In the genomic region with DNA sequence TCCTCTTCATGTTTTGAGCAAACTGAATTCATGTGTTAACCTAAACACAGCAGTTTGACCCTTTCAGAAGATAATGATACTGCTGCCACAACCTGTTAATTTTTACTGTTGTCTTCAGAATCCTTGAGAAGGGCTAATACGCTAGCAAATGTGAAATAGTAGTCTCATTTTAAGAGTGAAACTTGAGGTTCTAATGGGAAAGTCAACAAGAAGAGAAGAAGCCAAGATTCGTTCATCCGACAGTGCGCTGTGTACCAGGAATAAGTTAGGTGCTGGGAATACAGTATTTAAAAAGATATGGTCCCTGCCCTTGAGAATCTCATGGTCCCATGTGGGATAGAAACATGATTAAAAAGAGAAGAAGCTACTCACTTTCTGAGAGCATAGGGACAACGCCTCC, we compare ENCODE assay signal across 21 cellular contexts.
"Had no signal": no experiment of that assay in that cellular context is flagged by ENCODE, and none has a peak within 500 bp of the region (broad histone marks: within the 10 kb centered on the region; RNA-seq: fewer than 3 reads in every experiment).

No MANE protein-coding gene starts in this region.

- H3K27me3 Mint-ChIP-seq: dendritic cell treated with granulocyte-macrophage colony-stimulating factor and Interleukin-4, amounts not matched to agents 40 ng/mL and 50 ng/mL, for 4 days had no signal

- DNase-seq: activated CD4-positive, alpha-beta T cell treated with anti-CD3 and anti-CD28 coated beads for 48 hours; activated CD4-positive, CD25-positive, alpha-beta regulatory T cell; activated CD8-positive, alpha-beta T cell treated with anti-CD3 and anti-CD28 coated beads for 36 hours; activated naive CD4-positive, alpha-beta T cell treated with anti-CD3 and anti-CD28 coated beads, Interleukin-2, amount 10 ng/mL, durations not matched to agents 7 days and 5 days; activated T-cell treated with anti-CD3 and anti-CD28 coated beads, Interleukin-2, amount 50 U/mL, for 4 hours; effector CD8-positive, alpha-beta T cell; natural killer cell; posterior cingulate gyrus; retina; stimulated activated CD4-positive, alpha-beta T cell treated with anti-CD3 and anti-CD28 coated beads, Interleukin-1b, Interleukin-23, amount 100 ng/mL, for 48 hours; stimulated activated CD8-positive, alpha-beta memory T cell treated with anti-CD3 and anti-CD28 coated beads, Interleukin-4, amount 100 ng/mL, for 48 hours; stimulated activated naive CD4-positive, alpha-beta T cell treated with Interleukin-2 at 50 U/mL for 16 hours; T-helper 1 cell; T-helper 9 cell; tibial artery; uterus had no signal

- H3K9me3 Mint-ChIP-seq: activated CD8-positive, alpha-beta T cell treated with anti-CD3 and anti-CD28 coated beads for 36 hours; activated naive CD4-positive, alpha-beta T cell treated with anti-CD3 and anti-CD28 coated beads, Interleukin-2, amount 10 ng/mL, durations not matched to agents 7 days and 5 days; activated T-cell treated with anti-CD3 and anti-CD28 coated beads, Interleukin-2, amount 50 U/mL, for 4 hours had no signal

- H3K27ac Mint-ChIP-seq: activated CD8-positive, alpha-beta T cell treated with anti-CD3 and anti-CD28 coated beads for 36 hours; activated naive CD4-positive, alpha-beta T cell treated with anti-CD3 and anti-CD28 coated beads, Interleukin-2, amount 10 ng/mL, durations not matched to agents 7 days and 5 days; dendritic cell treated with granulocyte-macrophage colony-stimulating factor and Interleukin-4, amounts not matched to agents 40 ng/mL and 50 ng/mL, for 4 days; natural killer cell had no signal

- H3K4me1 Mint-ChIP-seq: natural killer cell had no signal

- H3K4me3 ChIP-seq: ascending aorta, esophagus muscularis mucosa, hepatocyte, lung, tibial artery, uterus had no signal

- H3K4me3 Mint-ChIP-seq: activated CD8-positive, alpha-beta T cell treated with anti-CD3 and anti-CD28 coated beads for 36 hours; activated naive CD4-positive, alpha-beta T cell treated with anti-CD3 and anti-CD28 coated beads, Interleukin-2, amount 10 ng/mL, durations not matched to agents 7 days and 5 days; activated T-cell treated with anti-CD3 and anti-CD28 coated beads, Interleukin-2, amount 50 U/mL, for 4 hours; dendritic cell treated with granulocyte-macrophage colony-stimulating factor and Interleukin-4, amounts not matched to agents 40 ng/mL and 50 ng/mL, for 4 days; natural killer cell had no signal

- H3K36me3 Mint-ChIP-seq: activated naive CD4-positive, alpha-beta T cell treated with anti-CD3 and anti-CD28 coated beads, Interleukin-2, amount 10 ng/mL, durations not matched to agents 7 days and 5 days; natural killer cell had no signal

- ATAC-seq: activated CD8-positive, alpha-beta T cell treated with anti-CD3 and anti-CD28 coated beads for 36 hours; activated T-cell treated with anti-CD3 and anti-CD28 coated beads, Interleukin-2, amount 50 U/mL, for 4 hours; natural killer cell had no signal

- H3K9me3 ChIP-seq: ascending aorta, esophagus muscularis mucosa, tibial artery, uterus had no signal

- H3K27ac ChIP-seq: ascending aorta, esophagus muscularis mucosa, hepatocyte, tibial artery, uterus had no signal

- H3K36me3 ChIP-seq: ascending aorta, tibial artery, uterus had no signal

- H3K4me1 ChIP-seq: uterus had no signal

- H3K27me3 ChIP-seq: ascending aorta, esophagus muscularis mucosa, hepatocyte, tibial artery, uterus had no signal
